Comparison of ENCODE assay signal across 8 cellular contexts in genomic region chr19:48468806-48469055, GRCh38. TPM values are rescaled to one million over a fixed set of nuclear protein-coding genes. Genes with fewer than 3 reads are reported as not detected.
DNase-seq lines count a peak whose midpoint lies in the region; ATAC-seq and TF ChIP-seq lines count a peak whose summit lies in the region.

No MANE protein-coding gene starts in this region.

- no peak for ATAC-seq in central memory CD8-positive, alpha-beta T cell (replicated peaks; ENCODE audit: extremely low read depth, poor library complexity, severe bottlenecking)

- H3K9me3 ChIP-seq in HUES48 (ENCODE audit: control insufficient read depth, insufficient read depth, low read length), result no peaks in the 10 kb centered on the region

- H3K4me3 Mint-ChIP-seq in central memory CD8-positive, alpha-beta T cell, result peak overlapping the region; percentile 89

- H3K4me3 ChIP-seq in AG04449 (ENCODE audit: low read depth, low read length), result peak overlapping the region; percentile 55
- peak overlapping the region; percentile 44; the same call in 1 of the 2 replicates for H3K4me3 ChIP-seq in HUES48 (ENCODE audit: low read depth, low read length)

- H3K9ac ChIP-seq in HUES48 (ENCODE audit: low read depth, low read length), result no peak overlapping the region

- POLR2A ChIA-PET in AG04449 (lab: Yijun Ruan, JAX), result no interaction called here

- H3K4me1 ChIP-seq in HUES48 (ENCODE audit: control insufficient read depth, insufficient read depth, low read length), result no peaks in the 10 kb centered on the region

- H3K4me1 Mint-ChIP-seq in central memory CD8-positive, alpha-beta T cell, result peaks cover 10% of the 10 kb centered on the region

- H3K27ac ChIP-seq in HUES48 (ENCODE audit: low read depth, low read length), result peak overlapping the region; percentile 100

- peak overlapping the region; percentile 79 for H3K27ac Mint-ChIP-seq in central memory CD8-positive, alpha-beta T cell (ENCODE audit: low read depth)

- peaks cover 35% of the 10 kb centered on the region for H3K36me3 ChIP-seq in HUES48 (ENCODE audit: control insufficient read depth, insufficient read depth, low read length)

- H3K36me3 Mint-ChIP-seq in central memory CD8-positive, alpha-beta T cell (ENCODE audit: insufficient read depth), result peaks cover 19% of the 10 kb centered on the region

- H3K9me3 Mint-ChIP-seq in central memory CD8-positive, alpha-beta T cell, result no peaks in the 10 kb centered on the region

- no peak for DNase-seq in AG04449 (ENCODE audit: low read depth, low spot score)
- no peak for DNase-seq in central memory CD8-positive, alpha-beta T cell (ENCODE audit: low spot score in 2 of 2)
- DNase-seq in myocyte (ENCODE audit: low read depth), result peak; percentile 100
- DNase-seq in NCI-H510A treated with DMSO at 0.1 percent for 48 hours (lab: John Stamatoyannopoulos, UW), result no peak
- no peak for DNase-seq in inferior parietal cortex (ENCODE audit: extremely low spot score)
- no peak for DNase-seq in NCI-H82 treated with DMSO at 0.1 percent for 48 hours (lab: John Stamatoyannopoulos, UW; ENCODE audit: unreplicated experiment)
- DNase-seq in ecto neural progenitor cell (ENCODE audit: low spot score), result no peak

- TF ChIP-seq CTCF in AG04449 (IDR thresholded peaks at IDR 0.05; ENCODE audit: insufficient read depth, low read length, missing control alignments), result no peak

- H3K27me3 Mint-ChIP-seq in central memory CD8-positive, alpha-beta T cell, result no peaks in the 10 kb centered on the region

- no peaks in the 10 kb centered on the region for H3K27me3 ChIP-seq in HUES48 (ENCODE audit: control insufficient read depth, insufficient read depth, low read length)

- CTCF ChIA-PET in AG04449 (lab: Yijun Ruan, JAX), result interaction anchor here (1.0 to 1.6 kb wide), 2 partner anchors 116 to 120 kb away, joined by 3 to 4 read pairs; no protein-coding TSS in a partner anchor

RNA-seq across cellular contexts. Expression of gene CYTH2, which starts 0.4 kb away (rescaled TPM):
- total RNA-seq in myocyte, result 50.8 and 60.6 TPM in 2 replicates
- 62.5 TPM for polyA plus RNA-seq in myocyte (2012)

RNA-seq across cellular contexts. Expression of gene KCNJ14, which starts 13.4 kb away (rescaled TPM):
- total RNA-seq in myocyte, result 0.73 and 0.96 TPM in 2 replicates
- polyA plus RNA-seq in myocyte (2012), result 1.1 TPM

RNA-seq across cellular contexts. Expression of gene GRWD1, which starts 22.9 kb away (rescaled TPM):
- 43.4 and 44.1 TPM in 2 replicates for total RNA-seq in myocyte
- polyA plus RNA-seq in myocyte (2012), result 24.8 TPM

RNA-seq across cellular contexts. Expression of gene LMTK3, which starts 42.9 kb away (rescaled TPM):
- 0.05 and 0.26 TPM in 2 replicates for total RNA-seq in myocyte
- polyA plus RNA-seq in myocyte (2012), result 0.20 TPM
